ENCODE assay signal across 9 cellular contexts in genomic region chr5:56050566-56051292, GRCh38. TPM values are rescaled to one million over a fixed set of nuclear protein-coding genes. Genes with fewer than 3 reads are reported as not detected.
DNase-seq lines count a peak whose midpoint lies in the region; ATAC-seq and TF ChIP-seq lines count a peak whose summit lies in the region.
"Had no signal": no experiment of that assay in that cellular context is flagged by ENCODE, and none has a peak within 500 bp of the region (broad histone marks: within the 10 kb centered on the region; RNA-seq: fewer than 3 reads in every experiment).

No MANE protein-coding gene starts in this region.

- H3K27me3 Mint-ChIP-seq in activated naive CD4-positive, alpha-beta T cell treated with anti-CD3 and anti-CD28 coated beads, Interleukin-2, amount 50 U/mL, for 24 hours = no peaks in the 10 kb centered on the region
- no peaks in the 10 kb centered on the region for H3K27me3 Mint-ChIP-seq in activated CD4-positive, alpha-beta memory T cell treated with anti-CD3 and anti-CD28 coated beads for 36 hours
- H3K27me3 Mint-ChIP-seq in Caco-2 (ENCODE audit: insufficient read depth, unreplicated experiment) = no peaks in the 10 kb centered on the region

- POLR2A ChIA-PET in activated CD4-positive, alpha-beta memory T cell treated with anti-CD3 and anti-CD28 coated beads for 36 hours (lab: Charles Lee) = interaction anchor here (0.9 to 1.0 kb wide), 2 partner anchors 8 to 14 kb away, joined by 3 to 4 read pairs; no protein-coding TSS in a partner anchor
- POLR2A ChIA-PET in Caco-2 (lab: Charles Lee) = no interaction called here

- CTCF ChIA-PET in activated CD4-positive, alpha-beta memory T cell treated with anti-CD3 and anti-CD28 coated beads for 36 hours (lab: Charles Lee) = interaction anchor here (1.0 kb wide), 1 partner anchor 10 kb away, joined by 3 read pairs; no protein-coding TSS in a partner anchor
- CTCF ChIA-PET in Caco-2 (lab: Charles Lee) = no interaction called here

- H3K27ac Mint-ChIP-seq in activated naive CD4-positive, alpha-beta T cell treated with anti-CD3 and anti-CD28 coated beads, Interleukin-2, amount 50 U/mL, for 24 hours = peak overlapping the region; percentile 98
- peak overlapping the region; percentile 24 for H3K27ac Mint-ChIP-seq in activated CD4-positive, alpha-beta memory T cell treated with anti-CD3 and anti-CD28 coated beads for 36 hours
- H3K27ac Mint-ChIP-seq in Caco-2 (ENCODE audit: unreplicated experiment) = no peak overlapping the region

- H3K27ac ChIP-seq in left lung (peak overlapping the region; percentile 35 to 40), upper lobe of right lung (peak overlapping the region; percentile 44)

- no peak for DNase-seq in activated naive CD4-positive, alpha-beta T cell (lab: John Stamatoyannopoulos, UW)
- no peak for DNase-seq in activated CD4-positive, alpha-beta memory T cell treated with anti-CD3 and anti-CD28 coated beads for 36 hours
- DNase-seq in left lung (no peak), upper lobe of right lung (no peak), NCI-H187 treated with DMSO at 0.1 percent for 48 hours (lab: John Stamatoyannopoulos, UW) (no peak), Caco-2 (no peak)
- DNase-seq: NCI-H82 had no signal

- ATAC-seq in left lung (peak; percentile 75), upper lobe of right lung (peak; percentile 57), GM18870 (IDR thresholded peaks at IDR 0.05; ENCODE audit: unreplicated experiment) (no peak)

- H3K4me1 Mint-ChIP-seq in activated naive CD4-positive, alpha-beta T cell treated with anti-CD3 and anti-CD28 coated beads, Interleukin-2, amount 50 U/mL, for 24 hours = peaks cover 73% of the 10 kb centered on the region
- H3K4me1 Mint-ChIP-seq in activated CD4-positive, alpha-beta memory T cell treated with anti-CD3 and anti-CD28 coated beads for 36 hours (ENCODE audit: low read depth) = peaks cover 46% of the 10 kb centered on the region
- peaks cover 24% of the 10 kb centered on the region for H3K4me1 Mint-ChIP-seq in Caco-2 (ENCODE audit: low read depth, unreplicated experiment)

- H3K4me1 ChIP-seq in left lung = peaks cover 8 to 18% of the 10 kb centered on the region in 2 donors
- peaks cover 23% of the 10 kb centered on the region for H3K4me1 ChIP-seq in upper lobe of right lung
- peaks cover 38% of the 10 kb centered on the region for H3K4me1 ChIP-seq in Caco-2

- TF ChIP-seq CTCF in left lung (IDR thresholded peaks at IDR 0.05) (no peak), upper lobe of right lung (IDR thresholded peaks at IDR 0.05) (no peak), Caco-2 (IDR thresholded peaks at IDR 0.05; ENCODE audit: insufficient read depth in 1 of 2, low read depth in 1 of 2, low read length in 1 of 2, severe bottlenecking in 1 of 2, unreplicated experiment in 1 of 2) (no peak)

- H3K9me3 ChIP-seq in left lung = no peaks in the 10 kb centered on the region
- H3K9me3 ChIP-seq in upper lobe of right lung = no peaks in the 10 kb centered on the region
- H3K9me3 ChIP-seq in Caco-2 = peaks cover 15% of the 10 kb centered on the region

- H3K36me3 ChIP-seq in left lung (no peaks in the 10 kb centered on the region), upper lobe of right lung (no peaks in the 10 kb centered on the region), Caco-2 (ENCODE audit: control insufficient read depth, insufficient read depth, low read length) (no peaks in the 10 kb centered on the region; the same call in 1 of the 2 replicates)

- H3K9me3 Mint-ChIP-seq in activated naive CD4-positive, alpha-beta T cell treated with anti-CD3 and anti-CD28 coated beads, Interleukin-2, amount 50 U/mL, for 24 hours = no peaks in the 10 kb centered on the region
- H3K9me3 Mint-ChIP-seq in activated CD4-positive, alpha-beta memory T cell treated with anti-CD3 and anti-CD28 coated beads for 36 hours = peaks cover 5% of the 10 kb centered on the region
- H3K9me3 Mint-ChIP-seq in Caco-2 (ENCODE audit: unreplicated experiment) = peaks cover 21% of the 10 kb centered on the region

- H3K4me3 Mint-ChIP-seq in activated naive CD4-positive, alpha-beta T cell treated with anti-CD3 and anti-CD28 coated beads, Interleukin-2, amount 50 U/mL, for 24 hours = peak overlapping the region; percentile 90
- no peak overlapping the region for H3K4me3 Mint-ChIP-seq in activated CD4-positive, alpha-beta memory T cell treated with anti-CD3 and anti-CD28 coated beads for 36 hours
- H3K4me3 Mint-ChIP-seq in Caco-2 (ENCODE audit: unreplicated experiment) = no peak overlapping the region

- intact Hi-C loops in activated CD4-positive, alpha-beta memory T cell treated with anti-CD3 and anti-CD28 coated beads for 36 hours (cut with micrococcal nuclease) = no loop called here
- intact Hi-C loops in left lung (cut with DNase I) (no loop called here), upper lobe of right lung (cut with DNase I) (no loop called here), Caco-2 (cut with micrococcal nuclease; ENCODE audit: unreplicated experiment) (no loop called here)

- H3K27me3 ChIP-seq in left lung (no peaks in the 10 kb centered on the region), upper lobe of right lung (no peaks in the 10 kb centered on the region), Caco-2 (replicated peaks; ENCODE audit: control insufficient read depth, insufficient read depth, low read length) (no peaks in the 10 kb centered on the region)

- no TSS peak for BruUV-seq in Caco-2 (replicated peaks; lab: Mats Ljungman, UMichigan)

- H3K36me3 Mint-ChIP-seq in activated naive CD4-positive, alpha-beta T cell treated with anti-CD3 and anti-CD28 coated beads, Interleukin-2, amount 50 U/mL, for 24 hours = no peaks in the 10 kb centered on the region
- H3K36me3 Mint-ChIP-seq in activated CD4-positive, alpha-beta memory T cell treated with anti-CD3 and anti-CD28 coated beads for 36 hours = peaks cover 5% of the 10 kb centered on the region
- peaks cover 5% of the 10 kb centered on the region for H3K36me3 Mint-ChIP-seq in Caco-2 (ENCODE audit: insufficient read depth, unreplicated experiment)

- H3K4me3 ChIP-seq in left lung = no peak overlapping the region
- no peak overlapping the region for H3K4me3 ChIP-seq in upper lobe of right lung
- no peak overlapping the region for H3K4me3 ChIP-seq in Caco-2 (ENCODE audit: low read depth, low read length)

RNA-seq across cellular contexts. Expression of gene IL6ST, which starts 56.0 kb away (rescaled TPM):
- 10 to 100 TPM; 61.0 to 64.1 TPM for total RNA-seq in activated CD4-positive, alpha-beta memory T cell treated with anti-CD3 and anti-CD28 coated beads for 36 hours
- total RNA-seq in left lung (100 to 1,000 TPM; 309 to 464 TPM), upper lobe of right lung (435 TPM), Caco-2 (2022) (265 and 278 TPM in 2 replicates)
